Comparison of ENCODE assay signal across 8 cellular contexts in genomic region chr11:47248304-47248663, GRCh38. TPM values are rescaled to one million over a fixed set of nuclear protein-coding genes. Genes with fewer than 3 reads are reported as not detected.
DNase-seq lines count a peak whose midpoint lies in the region; ATAC-seq, FAIRE-seq and TF ChIP-seq lines count a peak whose summit lies in the region.

No MANE protein-coding gene starts in this region.

- H3K79me1 ChIP-seq in IMR-90 (ENCODE audit: low read depth in 1 of 2, low read length in 2 of 2), result peaks cover 29 to 42% of the 10 kb centered on the region in 2 experiments

- H2AFZ ChIP-seq in IMR-90 (replicated peaks; ENCODE audit: low read length, poor library complexity), result peak overlapping the region; percentile 98
- H2AFZ ChIP-seq in HepG2 (ENCODE audit: low read length), result no peak overlapping the region

- TSS peak; percentile 60 for BruUV-seq in IMR-90 (replicated peaks; lab: Mats Ljungman, UMichigan)
- BruUV-seq in HepG2 (replicated peaks; lab: Mats Ljungman, UMichigan), result TSS peak; percentile 81

- H4K20me1 ChIP-seq in IMR-90 (ENCODE audit: insufficient read depth, low read length) (no peaks in the 10 kb centered on the region), HepG2 (ENCODE audit: insufficient read depth, low read length) (no peaks in the 10 kb centered on the region)

- H3K27ac Mint-ChIP-seq in CD4-positive, alpha-beta T cell, result peak overlapping the region; percentile 93
- peak overlapping the region; percentile 100 for H3K27ac Mint-ChIP-seq in brain

- H3K4me1 Mint-ChIP-seq in CD4-positive, alpha-beta T cell (ENCODE audit: low read depth), result peaks cover 29% of the 10 kb centered on the region
- H3K4me1 Mint-ChIP-seq in brain, result peaks cover 40% of the 10 kb centered on the region

- peak overlapping the region; percentile 64 for H4K5ac ChIP-seq in IMR-90 (ENCODE audit: low read depth, low read length)

- TF ChIP-seq RAD21 in IMR-90 (IDR thresholded peaks at IDR 0.05; ENCODE audit: low read length) (no peak), HepG2 (CRISPR knock-in tag; IDR thresholded peaks at IDR 0.05) (no peak)

- H3K4me3 Mint-ChIP-seq in CD4-positive, alpha-beta T cell, result peak overlapping the region; percentile 94
- peak overlapping the region; percentile 98 to 100 (median 99) for H3K4me3 Mint-ChIP-seq in brain

- peak overlapping the region; percentile 93 for H3K4ac ChIP-seq in IMR-90 (ENCODE audit: low read depth, low read length)

- no peaks in the 10 kb centered on the region for H3K27me3 Mint-ChIP-seq in CD4-positive, alpha-beta T cell
- peaks cover 5% of the 10 kb centered on the region for H3K27me3 Mint-ChIP-seq in brain

- H3K23ac ChIP-seq in IMR-90 (ENCODE audit: low read depth, low read length), result peak overlapping the region; percentile 83

- peak overlapping the region; percentile 93 for H2AK9ac ChIP-seq in IMR-90 (replicated peaks; ENCODE audit: low read depth, low read length, poor library complexity)

- peak overlapping the region; percentile 69 for H3K4me2 ChIP-seq in IMR-90 (ENCODE audit: low read depth, low read length)
- peak overlapping the region; percentile 88 for H3K4me2 ChIP-seq in HepG2 (ENCODE audit: low read depth, low read length)

- peak overlapping the region; percentile 82 for H3K27ac ChIP-seq in CD4-positive, alpha-beta T cell (ENCODE audit: low read depth, low read length)
- H3K27ac ChIP-seq in IMR-90 (ENCODE audit: insufficient read depth, low read length), result peak overlapping the region; percentile 86
- H3K27ac ChIP-seq in HepG2 (ENCODE audit: extremely low read length, insufficient read depth, low read length), result peak overlapping the region; percentile 94
- H3K27ac ChIP-seq in transverse colon, result peak overlapping the region; percentile 85 to 88 (median 86)

- POLR2A ChIA-PET in CD4-positive, alpha-beta T cell (lab: Charles Lee), result interaction anchor here (0.5 to 3.2 kb wide), 16 partner anchors 10 to 312 kb away, joined by 3 to 63 read pairs (median 5); partner anchors contain the start of genes ARFGAP2, CSTPP1, DDB2 and MADD
- POLR2A ChIA-PET in IMR-90 (lab: Charles Lee; ENCODE audit: unreplicated experiment), result interaction anchor here (1.2 kb wide), 1 partner anchor 13 kb away, joined by 4 read pairs; no protein-coding TSS in a partner anchor
- POLR2A ChIA-PET in HepG2 (lab: Yijun Ruan, JAX), result interaction anchor here (0.9 to 4.1 kb wide), 19 partner anchors 10 to 654 kb away, joined by 3 to 106 read pairs (median 11); partner anchors contain the start of genes AMBRA1, ARFGAP2, CSTPP1 and DDB2

- H3K4me1 ChIP-seq in IMR-90 (ENCODE audit: control insufficient read depth, insufficient read depth, low read length), result peaks cover 10% of the 10 kb centered on the region
- peaks cover 69% of the 10 kb centered on the region for H3K4me1 ChIP-seq in HepG2 (ENCODE audit: insufficient read depth, low read length)
- H3K4me1 ChIP-seq in transverse colon, result peaks cover 12 to 27% (median 18%) of the 10 kb centered on the region in 4 donors

- no peak for TF ChIP-seq CTCF in CD4-positive, alpha-beta T cell (IDR thresholded peaks at IDR 0.05)
- no peak for TF ChIP-seq CTCF in IMR-90 (conservative IDR thresholded peaks at IDR 0.05; ENCODE audit: low read depth, low read length)
- TF ChIP-seq CTCF in brain (conservative IDR thresholded peaks at IDR 0.05), result no peak
- no peak for TF ChIP-seq CTCF in HepG2 (CRISPR knock-in tag; IDR thresholded peaks at IDR 0.05)
- no peak for TF ChIP-seq CTCF in transverse colon (IDR thresholded peaks at IDR 0.05)

- H3K79me2 ChIP-seq in HepG2 (ENCODE audit: insufficient read depth, low read length), result peaks cover 39% of the 10 kb centered on the region

- WGBS in IMR-90 (ENCODE audit: extremely low coverage in 2 of 2, insufficient read length in 1 of 2), 2 experiments, result 0% methylated on average over 6 of the region's 7 CpGs; no CpG with 5 or more reads in 1 of the 2 experiments
- 3% methylated on average over 6 of the region's 7 CpGs for WGBS in HepG2 (ENCODE audit: low lambda C conversion rate)
- WGBS in transverse colon (ENCODE audit: low coverage in 1 of 2), 2 donors, result 0% methylated on average over 4 to 7 of the region's 7 CpGs

- DNase-seq in CD4-positive, alpha-beta T cell, result no peak
- DNase-seq in IMR-90 (peak; percentile 57), HepG2 (ENCODE audit: low spot score) (no peak), transverse colon (no peak), mucosa of gallbladder (ENCODE audit: low spot score) (no peak), putamen (ENCODE audit: low spot score) (no peak)

- H3K14ac ChIP-seq in IMR-90 (replicated peaks; ENCODE audit: low read depth, low read length), result peak overlapping the region; percentile 99

- H4K8ac ChIP-seq in IMR-90 (ENCODE audit: low read depth in 2 of 2, low read length in 2 of 2), result peak overlapping the region; percentile 83 to 96

- peak overlapping the region; percentile 91 for H3K9ac ChIP-seq in IMR-90 (ENCODE audit: low read depth, low read length)
- H3K9ac ChIP-seq in HepG2 (ENCODE audit: insufficient read depth, low read depth, low read length), result peak overlapping the region; percentile 84

- peak overlapping the region; percentile 70 for H2AK5ac ChIP-seq in IMR-90 (ENCODE audit: low read depth, low read length)

- peak overlapping the region; percentile 21 for H3K18ac ChIP-seq in IMR-90 (ENCODE audit: low read depth, low read length)

- H4K91ac ChIP-seq in IMR-90 (ENCODE audit: insufficient read depth, low read depth, low read length), result peak overlapping the region; percentile 75

- FAIRE-seq in HepG2 (lab: Jason Lieb, UNC), result no peak

- dilution Hi-C loops in IMR-90 (cut with HindIII; ENCODE audit: low sequenced_read_pairs, unreplicated experiment), result no loop called here

- H3K27me3 ChIP-seq in CD4-positive, alpha-beta T cell (ENCODE audit: control insufficient read depth, insufficient read depth, low read length), result no peaks in the 10 kb centered on the region
- H3K27me3 ChIP-seq in IMR-90 (ENCODE audit: control insufficient read depth, insufficient read depth, low read length) (no peaks in the 10 kb centered on the region), HepG2 (ENCODE audit: control insufficient read depth in 1 of 2, insufficient read depth in 2 of 2, low read length in 2 of 2) (no peaks in the 10 kb centered on the region; a peak in 1 of 5 replicates), transverse colon (no peaks in the 10 kb centered on the region)

- ATAC-seq in CD4-positive, alpha-beta T cell (ENCODE audit: poor library complexity), result peak; percentile 8
- ATAC-seq in GM21423 (IDR thresholded peaks at IDR 0.05; ENCODE audit: unreplicated experiment) (peak; percentile 12), IMR-90 (ENCODE audit: low read depth) (peak; percentile 55), HepG2 (peak; percentile 38)

- TF ChIP-seq POLR2A in IMR-90 (IDR thresholded peaks at IDR 0.05; ENCODE audit: low read depth, low read length), result no peak
- no peak for TF ChIP-seq POLR2A in HepG2 (IDR thresholded peaks at IDR 0.05; ENCODE audit: insufficient read depth in 1 of 2, low read depth in 2 of 2, low read length in 2 of 2)
- TF ChIP-seq POLR2A in transverse colon (IDR thresholded peaks at IDR 0.05), result no peak

- H3K9me3 ChIP-seq in CD4-positive, alpha-beta T cell (ENCODE audit: control insufficient read depth, low read length), result no peaks in the 10 kb centered on the region
- no peaks in the 10 kb centered on the region for H3K9me3 ChIP-seq in IMR-90 (ENCODE audit: control insufficient read depth, insufficient read depth, low read length)
- H3K9me3 ChIP-seq in HepG2 (ENCODE audit: low read length), result no peaks in the 10 kb centered on the region
- no peaks in the 10 kb centered on the region for H3K9me3 ChIP-seq in transverse colon

- CTCF ChIA-PET in CD4-positive, alpha-beta T cell (lab: Charles Lee), result interaction anchor here (0.6 to 2.7 kb wide), 7 partner anchors 12 to 232 kb away, joined by 4 to 15 read pairs (median 6); partner anchors contain the start of genes DDB2 and MADD
- CTCF ChIA-PET in IMR-90 (lab: Yijun Ruan, JAX), result interaction anchor here (0.6 to 1.7 kb wide), 4 partner anchors 9 to 187 kb away, joined by 3 to 7 read pairs (median 5); partner anchors contain the start of gene NR1H3
- CTCF ChIA-PET in HepG2 (lab: Yijun Ruan, JAX; ENCODE audit: low intra/inter-chr PET ratio, low total read pairs), result no interaction called here

- peak overlapping the region; percentile 65; the same call in 2 of the 3 replicates for H2BK15ac ChIP-seq in IMR-90 (ENCODE audit: low read depth, low read length)

- TF ChIP-seq EP300 in HepG2 (IDR thresholded peaks at IDR 0.05; ENCODE audit: low read depth in 2 of 2, low read length in 2 of 2) (no peak), HepG2 (CRISPR knock-in tag; IDR thresholded peaks at IDR 0.05; ENCODE audit: borderline replicate concordance) (no peak), transverse colon (IDR thresholded peaks at IDR 0.05; ENCODE audit: low read depth) (no peak)

- H3K9me1 ChIP-seq in IMR-90 (ENCODE audit: insufficient read depth, low read length), result peaks cover 12% of the 10 kb centered on the region

- peaks cover 15% of the 10 kb centered on the region for H3K36me3 ChIP-seq in IMR-90 (ENCODE audit: control insufficient read depth, insufficient read depth, low read length)
- H3K36me3 ChIP-seq in HepG2 (replicated peaks in 1 of 2; ENCODE audit: control insufficient read depth in 1 of 2, insufficient read depth in 2 of 2, low read length in 2 of 2), result peaks cover 6 to 16% of the 10 kb centered on the region in 2 experiments; a peak in 3 of 5 replicates
- H3K36me3 ChIP-seq in transverse colon, result peaks cover 0 to 13% (median 6%) of the 10 kb centered on the region in 4 donors

- intact Hi-C loops in CD4-positive, alpha-beta T cell (cut with DNase I, micrococcal nuclease), result loop anchor here (1.0 to 10.0 kb wide), 7 partner anchors 20 to 337 kb away; partner anchors contain the start of genes CSTPP1 (in 2 of the 2), ARFGAP2 (in 1 of the 2), DDB2 (in 1 of the 2) and FAM180B (in 1 of the 2)
- intact Hi-C loops in IMR-90 (cut with micrococcal nuclease), result loop anchor here (2.0 kb wide), 1 partner anchor 33 kb away; the partner anchor contains the start of gene DDB2
- intact Hi-C loops in HepG2 (cut with micrococcal nuclease; ENCODE audit: unreplicated experiment), result no loop called here
- intact Hi-C loops in transverse colon (cut with DNase I; ENCODE audit: low total_unique reads), result no loop called here

- H3K9me3 Mint-ChIP-seq in CD4-positive, alpha-beta T cell, result no peaks in the 10 kb centered on the region
- no peaks in the 10 kb centered on the region for H3K9me3 Mint-ChIP-seq in brain

- H2BK5ac ChIP-seq in IMR-90 (ENCODE audit: low read depth, low read length, poor library complexity, severe bottlenecking), result peak overlapping the region; percentile 77

- peak overlapping the region; percentile 71 for H2BK120ac ChIP-seq in IMR-90 (ENCODE audit: low read depth, low read length)

- in situ Hi-C loops in IMR-90 (cut with MboI; ENCODE audit: low sequenced_read_pairs), result no loop called here
- in situ Hi-C loops in HepG2 (cut with HindIII; ENCODE audit: extremely low pct_ligation_motif_present, low pct_unique_long_range_greater_than_20kb), result loop anchor here (5.0 kb wide), 1 partner anchor 71 kb away; the partner anchor contains the start of gene ARFGAP2
- in situ Hi-C loops in transverse colon (cut with MboI; ENCODE audit: low pct_ligation_motif_present in 1 of 4, low pct_unique_long_range_greater_than_20kb in 1 of 4, low sequenced_read_pairs in 3 of 4), result no loop called here

- peaks cover 34% of the 10 kb centered on the region for H3K36me3 Mint-ChIP-seq in CD4-positive, alpha-beta T cell (ENCODE audit: low read depth)
- H3K36me3 Mint-ChIP-seq in brain, result peaks cover 18% of the 10 kb centered on the region

- peak overlapping the region; percentile 66 for H3K4me3 ChIP-seq in IMR-90 (ENCODE audit: insufficient read depth, low read depth, low read length)
- H3K4me3 ChIP-seq in HepG2 (replicated peaks in 1 of 3; ENCODE audit: insufficient read depth in 1 of 3, low read depth in 2 of 3, low read length in 3 of 3), result peak overlapping the region; percentile 69 to 92 (median 85)
- H3K4me3 ChIP-seq in transverse colon, result peak overlapping the region; percentile 56 to 85 (median 70)

- H3K56ac ChIP-seq in IMR-90 (ENCODE audit: extremely low read depth, insufficient read depth, low read length), result peak overlapping the region; percentile 81

- peak overlapping the region; percentile 18; the same call in 1 of the 2 replicates for H2BK20ac ChIP-seq in IMR-90 (ENCODE audit: low read depth, low read length)

RNA-seq across cellular contexts. Expression of gene ACP2, which starts 0.3 kb away (rescaled TPM):
- 10 to 100 TPM; 16.8 to 17.2 TPM for total RNA-seq in CD4-positive, alpha-beta T cell
- total RNA-seq in IMR-90 (2012; rRNA removed) (10.3 and 17.7 TPM in 2 replicates), HepG2 (2016; rRNA removed; fragmentation: Illumina TruSeq; extraction: Trizol) (7.8 and 20.2 TPM in 2 replicates), transverse colon (100 to 1,000 TPM in 1 of 4 donors, 10 to 100 TPM in 3; 66.3 to 120 (median 88.9) TPM), mucosa of gallbladder (48.5 TPM)
- polyA plus RNA-seq in IMR-90 (2012; rRNA removed) (23.6 and 24.8 TPM in 2 replicates), brain (ENCODE audit: insufficient read depth, low read depth, low replicate concordance) (25.9 TPM), HepG2 (2011; rRNA removed) (17.7 and 27.5 TPM in 2 replicates)
- polyA plus RNA-seq in IMR-90 (2012; cell fraction: cytosol; rRNA removed), result 17.6 and 27.9 TPM in 2 replicates
- 44.8 and 66.4 TPM in 2 replicates for polyA plus RNA-seq in IMR-90 (2012; cell fraction: nucleus; rRNA removed; ENCODE audit: low replicate concordance)
- total RNA-seq in HepG2 (2016; cell fraction: cytosol; rRNA removed; fragmentation: Illumina TruSeq; extraction: Trizol; ENCODE audit: low read depth), result 4.1 and 4.5 TPM in 2 replicates
- total RNA-seq in HepG2 (2016; cell fraction: insoluble cytoplasmic fraction; rRNA removed; fragmentation: Illumina TruSeq; extraction: Trizol), result 6.4 and 19.4 TPM in 2 replicates
- total RNA-seq in HepG2 (2016; cell fraction: membrane; rRNA removed; fragmentation: Illumina TruSeq; extraction: Trizol), result 7.4 and 7.6 TPM in 2 replicates
- total RNA-seq in HepG2 (2016; cell fraction: nucleus; rRNA removed; fragmentation: Illumina TruSeq; extraction: Trizol), result 22.3 and 27.4 TPM in 2 replicates
- polyA plus RNA-seq in HepG2 (2011; cell fraction: cytosol; rRNA removed), result 11.6 and 12.5 TPM in 2 replicates
- polyA plus RNA-seq in HepG2 (2011; cell fraction: nucleus; rRNA removed), result 57.6 and 68.7 TPM in 2 replicates
- 14.7 and 15.9 TPM in 2 replicates for polyA plus RNA-seq in HepG2 (2012)
- polyA plus RNA-seq in HepG2 (2016; cell fraction: cytosol; fragmentation: Illumina TruSeq; extraction: Trizol; ENCODE audit: low read depth), result 3.3 and 3.6 TPM in 2 replicates
- polyA plus RNA-seq in HepG2 (2016; cell fraction: insoluble cytoplasmic fraction; fragmentation: Illumina TruSeq; extraction: Trizol; ENCODE audit: low read depth), result 6.0 and 8.7 TPM in 2 replicates
- polyA plus RNA-seq in HepG2 (2016; cell fraction: membrane; fragmentation: Illumina TruSeq; extraction: Trizol; ENCODE audit: low read depth), result 6.0 and 6.5 TPM in 2 replicates
- polyA plus RNA-seq in HepG2 (2016; cell fraction: nucleus; fragmentation: Illumina TruSeq; extraction: Trizol; ENCODE audit: insufficient read depth, low read depth), result 38.9 and 42.1 TPM in 2 replicates
- polyA minus RNA-seq in HepG2 (2011; rRNA and poly(A)+ RNA removed; ENCODE audit: low replicate concordance), result 55.8 and 92.1 TPM in 2 replicates
- 13.0 and 13.5 TPM in 2 replicates for polyA minus RNA-seq in HepG2 (2011; cell fraction: cytosol; rRNA and poly(A)+ RNA removed)
- 35.7 and 37.6 TPM in 2 replicates for polyA minus RNA-seq in HepG2 (2011; cell fraction: nucleus; rRNA and poly(A)+ RNA removed)

RNA-seq across cellular contexts. Expression of gene NR1H3, which starts 9.5 kb away (rescaled TPM):
- total RNA-seq in CD4-positive, alpha-beta T cell, result 1 to 10 TPM; 1.8 to 2.3 TPM
- total RNA-seq in IMR-90 (2012; rRNA removed), result 9.1 and 9.7 TPM in 2 replicates
- polyA plus RNA-seq in IMR-90 (2012; rRNA removed), result 13.6 and 19.0 TPM in 2 replicates
- polyA plus RNA-seq in IMR-90 (2012; cell fraction: cytosol; rRNA removed), result 9.7 and 15.4 TPM in 2 replicates
- 48.0 and 62.0 TPM in 2 replicates for polyA plus RNA-seq in IMR-90 (2012; cell fraction: nucleus; rRNA removed; ENCODE audit: low replicate concordance)
- polyA plus RNA-seq in brain (ENCODE audit: insufficient read depth, low read depth, low replicate concordance), result 14.3 TPM
- 36.5 and 41.8 TPM in 2 replicates for total RNA-seq in HepG2 (2016; rRNA removed; fragmentation: Illumina TruSeq; extraction: Trizol)
- total RNA-seq in HepG2 (2016; cell fraction: cytosol; rRNA removed; fragmentation: Illumina TruSeq; extraction: Trizol; ENCODE audit: low read depth), result 22.0 and 26.3 TPM in 2 replicates
- total RNA-seq in HepG2 (2016; cell fraction: insoluble cytoplasmic fraction; rRNA removed; fragmentation: Illumina TruSeq; extraction: Trizol), result 41.4 and 43.5 TPM in 2 replicates
- total RNA-seq in HepG2 (2016; cell fraction: membrane; rRNA removed; fragmentation: Illumina TruSeq; extraction: Trizol), result 46.0 and 47.2 TPM in 2 replicates
- 30.2 and 30.9 TPM in 2 replicates for total RNA-seq in HepG2 (2016; cell fraction: nucleus; rRNA removed; fragmentation: Illumina TruSeq; extraction: Trizol)
- polyA plus RNA-seq in HepG2 (2011; rRNA removed), result 102 and 115 TPM in 2 replicates
- 63.3 and 100 TPM in 2 replicates for polyA plus RNA-seq in HepG2 (2011; cell fraction: cytosol; rRNA removed)
- 260 and 267 TPM in 2 replicates for polyA plus RNA-seq in HepG2 (2011; cell fraction: nucleus; rRNA removed)
- 31.6 and 34.5 TPM in 2 replicates for polyA plus RNA-seq in HepG2 (2012)
- polyA plus RNA-seq in HepG2 (2016; cell fraction: cytosol; fragmentation: Illumina TruSeq; extraction: Trizol; ENCODE audit: low read depth), result 18.8 and 21.2 TPM in 2 replicates
- polyA plus RNA-seq in HepG2 (2016; cell fraction: insoluble cytoplasmic fraction; fragmentation: Illumina TruSeq; extraction: Trizol; ENCODE audit: low read depth), result 29.3 and 35.1 TPM in 2 replicates
- polyA plus RNA-seq in HepG2 (2016; cell fraction: membrane; fragmentation: Illumina TruSeq; extraction: Trizol; ENCODE audit: low read depth), result 29.5 and 32.4 TPM in 2 replicates
- 72.4 and 72.5 TPM in 2 replicates for polyA plus RNA-seq in HepG2 (2016; cell fraction: nucleus; fragmentation: Illumina TruSeq; extraction: Trizol; ENCODE audit: insufficient read depth, low read depth)
- 123 and 184 TPM in 2 replicates for polyA minus RNA-seq in HepG2 (2011; rRNA and poly(A)+ RNA removed; ENCODE audit: low replicate concordance)
- 21.1 and 25.4 TPM in 2 replicates for polyA minus RNA-seq in HepG2 (2011; cell fraction: cytosol; rRNA and poly(A)+ RNA removed)
- polyA minus RNA-seq in HepG2 (2011; cell fraction: nucleus; rRNA and poly(A)+ RNA removed), result 36.3 and 39.8 TPM in 2 replicates
- 100 to 1,000 TPM in 3 of 4 donors, 10 to 100 TPM in 1; 28.7 to 124 (median 113) TPM for total RNA-seq in transverse colon
- 33.5 TPM for total RNA-seq in mucosa of gallbladder

RNA-seq across cellular contexts. Expression of gene MADD, which starts 21.6 kb away (rescaled TPM):
- 100 to 1,000 TPM; 161 to 178 TPM for total RNA-seq in CD4-positive, alpha-beta T cell
- total RNA-seq in IMR-90 (2012; rRNA removed) (11.1 and 13.3 TPM in 2 replicates), HepG2 (2016; rRNA removed; fragmentation: Illumina TruSeq; extraction: Trizol) (16.4 and 18.0 TPM in 2 replicates), transverse colon (100 to 1,000 TPM in 1 of 4 donors, 10 to 100 TPM in 3; 64.3 to 285 (median 71.8) TPM), mucosa of gallbladder (57.1 TPM)
- polyA plus RNA-seq in IMR-90 (2012; rRNA removed) (16.4 and 17.3 TPM in 2 replicates), brain (ENCODE audit: insufficient read depth, low read depth, low replicate concordance) (58.9 TPM), HepG2 (2011; rRNA removed) (29.2 and 30.1 TPM in 2 replicates)
- 11.8 and 13.6 TPM in 2 replicates for polyA plus RNA-seq in IMR-90 (2012; cell fraction: cytosol; rRNA removed)
- 45.5 and 53.1 TPM in 2 replicates for polyA plus RNA-seq in IMR-90 (2012; cell fraction: nucleus; rRNA removed; ENCODE audit: low replicate concordance)
- 3.6 and 4.8 TPM in 2 replicates for total RNA-seq in HepG2 (2016; cell fraction: cytosol; rRNA removed; fragmentation: Illumina TruSeq; extraction: Trizol; ENCODE audit: low read depth)
- 14.2 and 17.9 TPM in 2 replicates for total RNA-seq in HepG2 (2016; cell fraction: insoluble cytoplasmic fraction; rRNA removed; fragmentation: Illumina TruSeq; extraction: Trizol)
- total RNA-seq in HepG2 (2016; cell fraction: membrane; rRNA removed; fragmentation: Illumina TruSeq; extraction: Trizol), result 5.8 and 6.9 TPM in 2 replicates
- 21.5 and 24.2 TPM in 2 replicates for total RNA-seq in HepG2 (2016; cell fraction: nucleus; rRNA removed; fragmentation: Illumina TruSeq; extraction: Trizol)
- 18.0 and 18.1 TPM in 2 replicates for polyA plus RNA-seq in HepG2 (2011; cell fraction: cytosol; rRNA removed)
- 70.7 and 85.3 TPM in 2 replicates for polyA plus RNA-seq in HepG2 (2011; cell fraction: nucleus; rRNA removed)
- polyA plus RNA-seq in HepG2 (2012), result 18.8 and 27.6 TPM in 2 replicates
- polyA plus RNA-seq in HepG2 (2016; cell fraction: cytosol; fragmentation: Illumina TruSeq; extraction: Trizol; ENCODE audit: low read depth), result 0.83 and 0.84 TPM in 2 replicates
- 11.1 and 13.7 TPM in 2 replicates for polyA plus RNA-seq in HepG2 (2016; cell fraction: insoluble cytoplasmic fraction; fragmentation: Illumina TruSeq; extraction: Trizol; ENCODE audit: low read depth)
- 2.4 TPM in 2 replicates for polyA plus RNA-seq in HepG2 (2016; cell fraction: membrane; fragmentation: Illumina TruSeq; extraction: Trizol; ENCODE audit: low read depth)
- 52.0 and 53.3 TPM in 2 replicates for polyA plus RNA-seq in HepG2 (2016; cell fraction: nucleus; fragmentation: Illumina TruSeq; extraction: Trizol; ENCODE audit: insufficient read depth, low read depth)
- polyA minus RNA-seq in HepG2 (2011; rRNA and poly(A)+ RNA removed; ENCODE audit: low replicate concordance), result 124 and 272 TPM in 2 replicates
- 14.4 and 19.1 TPM in 2 replicates for polyA minus RNA-seq in HepG2 (2011; cell fraction: cytosol; rRNA and poly(A)+ RNA removed)
- 40.8 and 44.3 TPM in 2 replicates for polyA minus RNA-seq in HepG2 (2011; cell fraction: nucleus; rRNA and poly(A)+ RNA removed)

RNA-seq across cellular contexts. Expression of gene DDB2, which starts 33.5 kb away (rescaled TPM):
- total RNA-seq in CD4-positive, alpha-beta T cell, result 10 to 100 TPM; 57.3 to 57.6 TPM
- total RNA-seq in IMR-90 (2012; rRNA removed) (25.6 and 27.8 TPM in 2 replicates), HepG2 (2016; rRNA removed; fragmentation: Illumina TruSeq; extraction: Trizol) (83.4 and 88.1 TPM in 2 replicates), transverse colon (10 to 100 TPM in 3 of 4 donors, 1 to 10 TPM in 1; 8.6 to 45.4 (median 28.6) TPM), mucosa of gallbladder (22.7 TPM)
- polyA plus RNA-seq in IMR-90 (2012; rRNA removed) (33.5 and 33.6 TPM in 2 replicates), brain (ENCODE audit: insufficient read depth, low read depth, low replicate concordance) (16.2 TPM), HepG2 (2011; rRNA removed) (66.8 and 71.4 TPM in 2 replicates)
- polyA plus RNA-seq in IMR-90 (2012; cell fraction: cytosol; rRNA removed), result 24.1 and 24.5 TPM in 2 replicates
- 77.2 and 160 TPM in 2 replicates for polyA plus RNA-seq in IMR-90 (2012; cell fraction: nucleus; rRNA removed; ENCODE audit: low replicate concordance)
- 42.2 and 43.5 TPM in 2 replicates for total RNA-seq in HepG2 (2016; cell fraction: cytosol; rRNA removed; fragmentation: Illumina TruSeq; extraction: Trizol; ENCODE audit: low read depth)
- 83.5 and 97.1 TPM in 2 replicates for total RNA-seq in HepG2 (2016; cell fraction: insoluble cytoplasmic fraction; rRNA removed; fragmentation: Illumina TruSeq; extraction: Trizol)
- total RNA-seq in HepG2 (2016; cell fraction: membrane; rRNA removed; fragmentation: Illumina TruSeq; extraction: Trizol), result 57.3 and 60.8 TPM in 2 replicates
- 58.4 and 60.1 TPM in 2 replicates for total RNA-seq in HepG2 (2016; cell fraction: nucleus; rRNA removed; fragmentation: Illumina TruSeq; extraction: Trizol)
- 52.8 and 58.0 TPM in 2 replicates for polyA plus RNA-seq in HepG2 (2011; cell fraction: cytosol; rRNA removed)
- 181 and 193 TPM in 2 replicates for polyA plus RNA-seq in HepG2 (2011; cell fraction: nucleus; rRNA removed)
- 46.8 and 59.0 TPM in 2 replicates for polyA plus RNA-seq in HepG2 (2012)
- polyA plus RNA-seq in HepG2 (2016; cell fraction: cytosol; fragmentation: Illumina TruSeq; extraction: Trizol; ENCODE audit: low read depth), result 33.5 and 35.4 TPM in 2 replicates
- 91.3 and 93.6 TPM in 2 replicates for polyA plus RNA-seq in HepG2 (2016; cell fraction: insoluble cytoplasmic fraction; fragmentation: Illumina TruSeq; extraction: Trizol; ENCODE audit: low read depth)
- 43.2 and 43.8 TPM in 2 replicates for polyA plus RNA-seq in HepG2 (2016; cell fraction: membrane; fragmentation: Illumina TruSeq; extraction: Trizol; ENCODE audit: low read depth)
- polyA plus RNA-seq in HepG2 (2016; cell fraction: nucleus; fragmentation: Illumina TruSeq; extraction: Trizol; ENCODE audit: insufficient read depth, low read depth), result 125 and 136 TPM in 2 replicates
- polyA minus RNA-seq in HepG2 (2011; rRNA and poly(A)+ RNA removed; ENCODE audit: low replicate concordance), result 62.5 and 94.9 TPM in 2 replicates
- polyA minus RNA-seq in HepG2 (2011; cell fraction: cytosol; rRNA and poly(A)+ RNA removed), result 19.2 and 26.2 TPM in 2 replicates
- polyA minus RNA-seq in HepG2 (2011; cell fraction: nucleus; rRNA and poly(A)+ RNA removed), result 62.4 and 65.9 TPM in 2 replicates

Comparison
In these comparisons a context has a peak if more than half of its experiments do, and no peak if none do; other contexts are left out.
1. intact Hi-C loops: an anchor here in CD4-positive, alpha-beta T cell (1.0 to 10.0 kb wide) and IMR-90 (2.0 kb wide); none called in HepG2 and transverse colon.